ENCODE assay signal across 9 cellular contexts in genomic region chr1:211335507-211336157, GRCh38. TPM values are rescaled to one million over a fixed set of nuclear protein-coding genes. Genes with fewer than 3 reads are reported as not detected.
DNase-seq lines count a peak whose midpoint lies in the region; ATAC-seq, FAIRE-seq and TF ChIP-seq lines count a peak whose summit lies in the region.
"Had no signal": no experiment of that assay in that cellular context is flagged by ENCODE, and none has a peak within 500 bp of the region (broad histone marks: within the 10 kb centered on the region; RNA-seq: fewer than 3 reads in every experiment).

No MANE protein-coding gene starts in this region.

- H3K27me3 Mint-ChIP-seq in activated CD8-positive, alpha-beta memory T cell treated with anti-CD3 and anti-CD28 coated beads, Interleukin-2, amount 10 ng/mL, durations not matched to agents 7 days and 5 days = no peaks in the 10 kb centered on the region

- no peak for TF ChIP-seq CTCF in OCI-LY3 (IDR thresholded peaks at IDR 0.05; ENCODE audit: low read depth, low read length)

- ATAC-seq in activated CD8-positive, alpha-beta memory T cell treated with anti-CD3 and anti-CD28 coated beads, Interleukin-2, amount 10 ng/mL, durations not matched to agents 7 days and 5 days = peak; percentile 75
- ATAC-seq in HG02763 (IDR thresholded peaks at IDR 0.05; ENCODE audit: unreplicated experiment) = peak; percentile 87

- H3K27ac Mint-ChIP-seq in activated CD8-positive, alpha-beta memory T cell treated with anti-CD3 and anti-CD28 coated beads, Interleukin-2, amount 10 ng/mL, durations not matched to agents 7 days and 5 days = peak overlapping the region; percentile 92
- H3K27ac Mint-ChIP-seq: nephron had no signal

- H3K9ac ChIP-seq in OCI-LY3 (ENCODE audit: low read length) = peak overlapping the region; percentile 9; the same call in 1 of the 2 replicates

- peaks cover 88% of the 10 kb centered on the region for H4K20me1 ChIP-seq in OCI-LY3 (ENCODE audit: insufficient read depth, low read length)

- FAIRE-seq in small intestine (lab: Jason Lieb, UNC) = no peak

- CTCF ChIA-PET in activated CD8-positive, alpha-beta memory T cell treated with anti-CD3 and anti-CD28 coated beads, Interleukin-2, amount 10 ng/mL, durations not matched to agents 7 days and 5 days (lab: Charles Lee) = interaction anchor here (1.0 to 5.9 kb wide), 8 partner anchors 9 to 179 kb away, joined by 3 to 31 read pairs (median 4); partner anchors contain the start of gene TRAF5

- in situ Hi-C loops in G401 (cut with HindIII; ENCODE audit: low sequenced_read_pairs) = no loop called here

- peaks cover 82% of the 10 kb centered on the region for H3K4me1 Mint-ChIP-seq in activated CD8-positive, alpha-beta memory T cell treated with anti-CD3 and anti-CD28 coated beads, Interleukin-2, amount 10 ng/mL, durations not matched to agents 7 days and 5 days

- H3K4me2 ChIP-seq in OCI-LY3 (ENCODE audit: low read length) = peak overlapping the region; percentile 67

- WGBS in small intestine, 3 donors = 16 to 39% (median 17%) methylated on average over 3 of the region's 3 CpGs

- H3K27me3 ChIP-seq in OCI-LY3 (ENCODE audit: low read depth, low read length) (no peaks in the 10 kb centered on the region), small intestine (ENCODE audit: control insufficient read depth in 2 of 2, insufficient read depth in 2 of 2, low read length in 2 of 2) (no peaks in the 10 kb centered on the region)

- no peak overlapping the region for H2AFZ ChIP-seq in OCI-LY3 (ENCODE audit: low read depth, low read length)

- H3K79me2 ChIP-seq in OCI-LY3 (ENCODE audit: low read length) = peaks cover 94% of the 10 kb centered on the region

- H3K36me3 ChIP-seq in OCI-LY3 (replicated peaks; ENCODE audit: low read depth, low read length) (peaks cover 12% of the 10 kb centered on the region), small intestine (ENCODE audit: control insufficient read depth in 2 of 2, insufficient read depth in 2 of 2, low read length in 2 of 2) (no peaks in the 10 kb centered on the region)

- H3K9me3 ChIP-seq in OCI-LY3 (ENCODE audit: insufficient read depth, low read length) (no peaks in the 10 kb centered on the region), small intestine (ENCODE audit: control insufficient read depth, low read depth) (no peaks in the 10 kb centered on the region)

- H3K4me3 Mint-ChIP-seq in activated CD8-positive, alpha-beta memory T cell treated with anti-CD3 and anti-CD28 coated beads, Interleukin-2, amount 10 ng/mL, durations not matched to agents 7 days and 5 days = peak overlapping the region; percentile 64
- H3K4me3 Mint-ChIP-seq: nephron had no signal

- H3K4me1 ChIP-seq in OCI-LY3 (ENCODE audit: low read length) = peaks cover 25% of the 10 kb centered on the region
- peaks cover 2 to 25% of the 10 kb centered on the region in 2 donors for H3K4me1 ChIP-seq in small intestine (ENCODE audit: control insufficient read depth in 2 of 2, insufficient read depth in 1 of 2, low read depth in 1 of 2, low read length in 1 of 2)

- DNase-seq in activated CD8-positive, alpha-beta memory T cell treated with anti-CD3 and anti-CD28 coated beads, Interleukin-2, amount 10 ng/mL, durations not matched to agents 7 days and 5 days = peak; percentile 59
- DNase-seq in activated CD8-positive, alpha-beta memory T cell treated with anti-CD3 and anti-CD28 coated beads, Interleukin-2, amount 50 U/mL, for 4 hours = no peak
- DNase-seq in small intestine (peak; percentile 56), cerebellar cortex (ENCODE audit: low spot score) (no peak), nucleus accumbens (lab: John Stamatoyannopoulos, UW) (no peak), G401 (ENCODE audit: low spot score) (no peak)

- H3K27ac ChIP-seq in OCI-LY3 (ENCODE audit: low read length) (0 out of 2 replicates have a peak overlapping the region, but pooled peaks have one; percentile 7), small intestine (ENCODE audit: low read depth in 1 of 2, low read length in 1 of 2) (peak overlapping the region; percentile 3 to 81)

- H3K36me3 Mint-ChIP-seq in activated CD8-positive, alpha-beta memory T cell treated with anti-CD3 and anti-CD28 coated beads, Interleukin-2, amount 10 ng/mL, durations not matched to agents 7 days and 5 days = peaks cover 18% of the 10 kb centered on the region

- no peaks in the 10 kb centered on the region for H3K9me3 Mint-ChIP-seq in activated CD8-positive, alpha-beta memory T cell treated with anti-CD3 and anti-CD28 coated beads, Interleukin-2, amount 10 ng/mL, durations not matched to agents 7 days and 5 days (ENCODE audit: low read depth)
- H3K9me3 Mint-ChIP-seq: nephron had no signal

- H3K4me3 ChIP-seq in OCI-LY3 (ENCODE audit: low read length) = peak overlapping the region; percentile 34
- H3K4me3 ChIP-seq in small intestine (ENCODE audit: low read depth in 1 of 2, low read length in 2 of 2) = no peak overlapping the region

RNA-seq across cellular contexts. Expression of gene TRAF5, which starts 9.0 kb away (rescaled TPM):
- 10 to 100 TPM; 49.7 to 63.2 TPM for total RNA-seq in activated CD8-positive, alpha-beta memory T cell treated with anti-CD3 and anti-CD28 coated beads, Interleukin-2, amount 10 ng/mL, durations not matched to agents 7 days and 5 days
- polyA plus RNA-seq in small intestine = 1 to 10 TPM in 2 of 3 donors, under 1 TPM in 1; 0.67 to 5.7 (median 1.6) TPM
- 0.17 TPM in 1 of 2 replicates, not detected in the other for total RNA-seq in G401 (2014; rRNA removed; shearing (Covaris generic))

Comparison
In these comparisons a context has a peak if more than half of its experiments do, and no peak if none do; other contexts are left out.
1. DNase-seq: peak in activated CD8-positive, alpha-beta memory T cell treated with anti-CD3 and anti-CD28 coated beads, Interleukin-2, amount 10 ng/mL, durations not matched to agents 7 days and 5 days (single experiment) and small intestine (single experiment); none in activated CD8-positive, alpha-beta memory T cell treated with anti-CD3 and anti-CD28 coated beads, Interleukin-2, amount 50 U/mL, for 4 hours (single experiment), cerebellar cortex (single experiment), nucleus accumbens (0 of 56) and G401 (single experiment).
2. RNA of gene TRAF5, which starts 9.0 kb away (total RNA-seq): 49.7 to 63.2 TPM in activated CD8-positive, alpha-beta memory T cell treated with anti-CD3 and anti-CD28 coated beads, Interleukin-2, amount 10 ng/mL, durations not matched to agents 7 days and 5 days; 0.17 TPM in G401; every median in the first group is over 10 times any median in the second.